In genomic region chr5:84635235-84636055, GRCh38 we compare ENCODE assay signal across 16 cellular contexts.
"Had no signal": no experiment of that assay in that cellular context is flagged by ENCODE, and none has a peak within 500 bp of the region (broad histone marks: within the 10 kb centered on the region; RNA-seq: fewer than 3 reads in every experiment).

No MANE protein-coding gene starts in this region.

- H3K4me1 Mint-ChIP-seq: nephron progenitor cell; stimulated activated naive B cell treated with anti-CD40 and anti-IgM and Interleukin-4, amounts not matched to agents 10 μg/mL and 1 μg/mL and 100 μg/mL, for 72 hours; T-cell had no signal

- H3K36me3 ChIP-seq: transverse colon had no signal

- H3K4me3 Mint-ChIP-seq: activated naive CD4-positive, alpha-beta T cell treated with anti-CD3 and anti-CD28 coated beads for 36 hours; nephron progenitor cell; stimulated activated naive B cell treated with anti-CD40 and anti-IgM and Interleukin-4, amounts not matched to agents 10 μg/mL and 1 μg/mL and 100 μg/mL, for 72 hours; T-cell had no signal

- H3K27ac Mint-ChIP-seq: activated naive CD4-positive, alpha-beta T cell treated with anti-CD3 and anti-CD28 coated beads for 36 hours; nephron progenitor cell; stimulated activated naive B cell treated with anti-CD40 and anti-IgM and Interleukin-4, amounts not matched to agents 10 μg/mL and 1 μg/mL and 100 μg/mL, for 72 hours; T-cell had no signal

- H3K27ac ChIP-seq: hepatocyte, transverse colon had no signal

- ATAC-seq: left lobe of liver; stimulated activated naive B cell treated with anti-CD40 and anti-IgM and Interleukin-4, amounts not matched to agents 10 μg/mL and 1 μg/mL and 100 μg/mL, for 72 hours had no signal

- DNase-seq: activated CD4-positive, alpha-beta T cell treated with anti-CD3 and anti-CD28 coated beads for 1 hour; activated CD4-positive, alpha-beta T cell treated with anti-CD3 and anti-CD28 coated beads, Interleukin-2, amount 50 U/mL, for 4 hours; activated naive CD4-positive, alpha-beta T cell treated with anti-CD3 and anti-CD28 coated beads for 36 hours; activated T-cell treated with anti-CD3 and anti-CD28 coated beads for 4 hours; erythroblast; islet precursor cell; mesendoderm; nephron progenitor cell; stimulated activated CD4-positive, alpha-beta T cell treated with anti-CD3 and anti-CD28 coated beads, Interleukin-12 subunit alpha, Interleukin-12 subunit beta, amount 100 ng/mL, for 4 hours; stimulated activated naive B cell treated with anti-CD40 and anti-IgM and Interleukin-4, amounts not matched to agents 10 μg/mL and 1 μg/mL and 100 μg/mL, for 72 hours; substantia nigra; T-cell; T1000; transverse colon had no signal

- H3K36me3 Mint-ChIP-seq: stimulated activated naive B cell treated with anti-CD40 and anti-IgM and Interleukin-4, amounts not matched to agents 10 μg/mL and 1 μg/mL and 100 μg/mL, for 72 hours; T-cell had no signal

- H3K4me1 ChIP-seq: transverse colon had no signal

- H3K27me3 ChIP-seq: hepatocyte, transverse colon had no signal

- H3K27me3 Mint-ChIP-seq: stimulated activated naive B cell treated with anti-CD40 and anti-IgM and Interleukin-4, amounts not matched to agents 10 μg/mL and 1 μg/mL and 100 μg/mL, for 72 hours; T-cell had no signal

- H3K79me2 ChIP-seq: hepatocyte had no signal

- H2AFZ ChIP-seq: hepatocyte had no signal

- H3K9me3 Mint-ChIP-seq: activated naive CD4-positive, alpha-beta T cell treated with anti-CD3 and anti-CD28 coated beads for 36 hours; T-cell had no signal

- H3K4me3 ChIP-seq: hepatocyte, transverse colon had no signal

- H3K4me2 ChIP-seq: hepatocyte had no signal

- H3K9me3 ChIP-seq: transverse colon had no signal
